ENCODE assay signal across 8 cellular contexts in genomic region chr6:37258716-37259115, GRCh38. TPM values are rescaled to one million over a fixed set of nuclear protein-coding genes. Genes with fewer than 3 reads are reported as not detected.
A peak's percentile ranks its signal among the peaks of the same experiment; 100 is the strongest.
DNase-seq lines count a peak whose midpoint lies in the region; ATAC-seq, FAIRE-seq and TF ChIP-seq lines count a peak whose summit lies in the region.

No MANE protein-coding gene starts in this region.

- peak overlapping the region; percentile 90 for H3K9ac ChIP-seq in Loucy (ENCODE audit: low read depth, low read length, poor library complexity, severe bottlenecking)

- TF ChIP-seq CTCF in BE2C (IDR thresholded peaks at IDR 0.05; ENCODE audit: low read depth, low read length) = no peak
- TF ChIP-seq CTCF in Loucy (conservative IDR thresholded peaks at IDR 0.05; ENCODE audit: low read length) = no peak
- TF ChIP-seq CTCF in dorsolateral prefrontal cortex (IDR thresholded peaks at IDR 0.05 in 54 of 56, conservative IDR thresholded peaks at IDR 0.05 in 2 of 56; ENCODE audit: low read depth in 1 of 56, partially characterized antibody in 56 of 56) = no peak
- no peak for TF ChIP-seq CTCF in natural killer cell (IDR thresholded peaks at IDR 0.05)

- peak overlapping the region in 1 of 59 donors; percentile 82 for H3K27ac ChIP-seq in dorsolateral prefrontal cortex

- H3K27me3 ChIP-seq in BE2C = no peaks in the 10 kb centered on the region
- H3K27me3 ChIP-seq in Loucy (ENCODE audit: insufficient read depth, low read length, poor library complexity, severe bottlenecking) = no peaks in the 10 kb centered on the region
- no peaks in the 10 kb centered on the region for H3K27me3 ChIP-seq in dorsolateral prefrontal cortex

- H3K27ac Mint-ChIP-seq in natural killer cell = peak overlapping the region; percentile 91 to 99

- H3K4me1 ChIP-seq in BE2C = no peaks in the 10 kb centered on the region; the same call in none of the 2 replicates
- peaks cover 75% of the 10 kb centered on the region for H3K4me1 ChIP-seq in Loucy (ENCODE audit: insufficient read depth, low read length, poor library complexity, severe bottlenecking)

- no peaks in the 10 kb centered on the region for H3K9me2 ChIP-seq in Loucy (replicated peaks; ENCODE audit: low read depth, low read length)

- DNase-seq in BE2C (no peak), dorsolateral prefrontal cortex (no peak), natural killer cell (no peak), HuH-7.5 (ENCODE audit: low spot score) (no peak), NCI-H524 (lab: John Stamatoyannopoulos, UW) (no peak), GM19239 (ENCODE audit: insufficient read length, low spot score) (no peak)
- DNase-seq in activated CD4-positive, alpha-beta T cell treated with anti-CD3 and anti-CD28 coated beads, Interleukin-2, amount 50 U/mL, for 48 hours = no peak

- H3K36me3 ChIP-seq in BE2C = no peaks in the 10 kb centered on the region
- no peaks in the 10 kb centered on the region for H3K36me3 ChIP-seq in Loucy (ENCODE audit: insufficient read depth, low read length)

- peak overlapping the region; percentile 94 for H3K4me3 Mint-ChIP-seq in natural killer cell

- no peak for FAIRE-seq in GM19239 (lab: Jason Lieb, UNC)

- peaks cover 13% of the 10 kb centered on the region; the same call in 1 of the 2 replicates for H3F3A ChIP-seq in Loucy (ENCODE audit: low read depth)

- H3K79me2 ChIP-seq in Loucy (ENCODE audit: insufficient read depth, low read length) = peaks cover 94% of the 10 kb centered on the region

- peaks cover 0 to 4% of the 10 kb centered on the region in 2 donors for H3K27me3 Mint-ChIP-seq in natural killer cell (ENCODE audit: low read depth in 2 of 2)

- H3K9me3 Mint-ChIP-seq in natural killer cell = no peaks in the 10 kb centered on the region

- H3K9me3 ChIP-seq in BE2C (no peaks in the 10 kb centered on the region), Loucy (ENCODE audit: insufficient read depth, low read depth, low read length) (no peaks in the 10 kb centered on the region)

- intact Hi-C loops in dorsolateral prefrontal cortex (cut with DNase I) (no loop called here), natural killer cell (cut with micrococcal nuclease) (no loop called here)

- no peaks in the 10 kb centered on the region for H4K20me1 ChIP-seq in Loucy (ENCODE audit: insufficient read depth, low read length, poor library complexity, severe bottlenecking)

- ATAC-seq in natural killer cell = no peak

- H3K36me3 Mint-ChIP-seq in natural killer cell = no peaks in the 10 kb centered on the region

- H3K4me2 ChIP-seq in Loucy (ENCODE audit: low read depth, low read length, poor library complexity, severe bottlenecking) = peak overlapping the region; percentile 91

- peak overlapping the region; percentile 77; the same call in 1 of the 2 replicates for H2AFZ ChIP-seq in Loucy (ENCODE audit: low read length)

- H3K4me3 ChIP-seq in BE2C (ENCODE audit: low read depth, low read length) (peak overlapping the region; percentile 97), Loucy (ENCODE audit: low read length, poor library complexity, severe bottlenecking) (peak overlapping the region; percentile 86), dorsolateral prefrontal cortex (peak overlapping the region in 56 of 59 donors; percentile 56 to 100 (median 94))

- peaks cover 31 to 38% of the 10 kb centered on the region in 2 donors for H3K4me1 Mint-ChIP-seq in natural killer cell

RNA-seq across cellular contexts. Expression of gene TMEM217, which starts 0.8 kb away (rescaled TPM):
- not detected for polyA plus RNA-seq in BE2C (2012; ENCODE audit: insufficient read depth, insufficient read length, low read depth)
- total RNA-seq in dorsolateral prefrontal cortex (1 to 10 TPM in 67 of 120 experiments, under 1 TPM in 43, not detected in 10; 0.29 to 4.3 (median 1.2) TPM), natural killer cell (1 to 10 TPM in 1 of 3 donors, under 1 TPM in 2; 0.75 to 2.1 (median 0.75) TPM)

RNA-seq across cellular contexts. Expression of gene TBC1D22B, which starts 1.1 kb away (rescaled TPM):
- 5.9 TPM for polyA plus RNA-seq in BE2C (2012; ENCODE audit: insufficient read depth, insufficient read length, low read depth)
- 10 to 100 TPM in 115 of 120 experiments, 1 to 10 TPM in 5; 8.8 to 17.7 (median 12.6) TPM for total RNA-seq in dorsolateral prefrontal cortex
- 10 to 100 TPM in 2 of 3 donors, 1 to 10 TPM in 1; 8.0 to 12.1 (median 12.0) TPM for total RNA-seq in natural killer cell
